In genomic region chr11:63768232-63769043, GRCh38 we compare ENCODE assay signal across 7 cellular contexts. TPM values are rescaled to one million over a fixed set of nuclear protein-coding genes. Genes with fewer than 3 reads are reported as not detected.
DNase-seq lines count a peak whose midpoint lies in the region; ATAC-seq lines count a peak whose summit lies in the region.

TSS of gene ZFTA (minus strand) at chr11:63768775. CDS start at chr11:63768622, 153 bp downstream.

- WGBS in mesodermal cell (ENCODE audit: insufficient coverage in 2 of 2), 2 experiments, result 0% methylated on average over 58 to 79 of the region's 114 CpGs

- no peaks in the 10 kb centered on the region for H3K9me3 ChIP-seq in mesodermal cell (ENCODE audit: control insufficient read depth, low read length)

- peak within 1 kb of the TSS; percentile 89 for H3K27ac ChIP-seq in mesodermal cell (ENCODE audit: low read depth, low read length, severe bottlenecking)

- DNase-seq in NCI-H526 treated with DMSO at 0.1 percent for 48 hours (lab: John Stamatoyannopoulos, UW), result peak; percentile 54
- DNase-seq in activated CD8-positive, alpha-beta memory T cell treated with anti-CD3 and anti-CD28 coated beads for 48 hours (ENCODE audit: low read depth in 2 of 3, low spot score in 2 of 3), result peak in 2 of 3 experiments; percentile 27 to 47
- DNase-seq in stimulated activated CD8-positive, alpha-beta memory T cell treated with anti-CD3 and anti-CD28 coated beads, Interleukin-4, amount 100 ng/mL, for 1 hour (ENCODE audit: low read depth in 2 of 2, low spot score in 1 of 2), result peak; percentile 33 to 41

- ATAC-seq in GM18498 (IDR thresholded peaks at IDR 0.05; ENCODE audit: unreplicated experiment) (peak; percentile 62), HG02970 (IDR thresholded peaks at IDR 0.05; ENCODE audit: low FRiP score, unreplicated experiment) (peak; percentile 52)

- H3K4me1 ChIP-seq in mesodermal cell (ENCODE audit: control insufficient read depth, insufficient read depth, low read length, poor library complexity, severe bottlenecking), result peaks cover 32% of the 10 kb centered on the region

- in situ Hi-C loops in endometrial microvascular endothelial cells (cut with HindIII; ENCODE audit: inconsistent ontology term, low pct_unique_long_range_greater_than_20kb, low sequenced_read_pairs), result no loop called here

- peak within 1 kb of the TSS; percentile 88 for H3K4me3 ChIP-seq in mesodermal cell (ENCODE audit: extremely low read depth, insufficient read depth, low read length, poor library complexity, severe bottlenecking)

- peaks cover 30% of the 10 kb centered on the region for H3K36me3 ChIP-seq in mesodermal cell (ENCODE audit: control insufficient read depth, insufficient read depth, low read length)

RNA-seq across cellular contexts. Expression of gene ZFTA, which starts in this region (rescaled TPM):
- total RNA-seq in endometrial microvascular endothelial cells (ENCODE audit: inconsistent ontology term), result 10.6 TPM
- 18.4 TPM for polyA plus RNA-seq in mesodermal cell (2013, experiment 1 of 2)
- polyA plus RNA-seq in mesodermal cell (2013, experiment 2 of 2), result 14.6 TPM

Comparison
In these comparisons a context has a peak if more than half of its experiments do, and no peak if none do; other contexts are left out.
1. Peak in every context shown above with its lines: DNase-seq, ATAC-seq, H3K4me3 ChIP-seq and H3K27ac ChIP-seq.